Comparison of ENCODE assay signal across 38 cellular contexts in genomic region chr3:48644898-48645760, GRCh38. TPM values are rescaled to one million over a fixed set of nuclear protein-coding genes. Genes with fewer than 3 reads are reported as not detected.
"Had no signal": no experiment of that assay in that cellular context is flagged by ENCODE, and none has a peak within 500 bp of the region (broad histone marks: within the 10 kb centered on the region; RNA-seq: fewer than 3 reads in every experiment).

No MANE protein-coding gene starts in this region.

- DNase-seq: activated B cell treated with CpG ODN at 0.5 μM for 24 hours; activated CD4-positive, alpha-beta memory T cell treated with anti-CD3 and anti-CD28 coated beads for 36 hours; activated CD4-positive, alpha-beta T cell treated with anti-CD3 and anti-CD28 coated beads for 4 hours; activated CD4-positive, alpha-beta T cell treated with anti-CD3 and anti-CD28 coated beads, Interleukin-2, amount 10 ng/mL, durations not matched to agents 24 days and 14 days; activated CD4-positive, alpha-beta T cell treated with anti-CD3 and anti-CD28 coated beads, Interleukin-2, amount 50 U/mL, for 1 hour; activated CD4-positive, alpha-beta T cell treated with anti-CD3 and anti-CD28 coated beads, Interleukin-2, amount 50 U/mL, for 4 hours; activated CD4-positive, CD25-positive, alpha-beta regulatory T cell treated with anti-CD3 and anti-CD28 coated beads, Interleukin-2, amount 50 U/mL, for 72 hours; activated CD8-positive, alpha-beta memory T cell treated with anti-CD3 and anti-CD28 coated beads, Interleukin-2, amount 50 U/mL, for 4 hours; activated CD8-positive, alpha-beta T cell treated with anti-CD3 and anti-CD28 coated beads for 36 hours; activated effector memory CD4-positive, alpha-beta T cell treated with anti-CD3 and anti-CD28 coated beads, Interleukin-2, amount 50 U/mL, for 16 hours; activated gamma-delta T cell treated with Interleukin-2 at 50 U/mL for 16 hours; activated naive CD4-positive, alpha-beta T cell treated with anti-CD3 and anti-CD28 coated beads, Interleukin-2, amount 10 ng/mL, durations not matched to agents 7 days and 5 days; activated naive CD4-positive, alpha-beta T cell treated with Interleukin-2 at 50 U/mL for 16 hours; activated naive CD8-positive, alpha-beta T cell treated with anti-CD3 and anti-CD28 coated beads, Interleukin-2, amount 10 ng/mL, durations not matched to agents 7 days and 5 days; activated naive CD8-positive, alpha-beta T cell treated with anti-CD3 and anti-CD28 coated beads, Interleukin-2, amount 50 U/mL, for 24 hours; activated T-cell treated with anti-CD3 and anti-CD28 coated beads for 4 hours; activated T-cell treated with anti-CD3 and anti-CD28 coated beads, Interleukin-2, amount 50 U/mL, for 1 hour; activated T-cell treated with anti-CD3 and anti-CD28 coated beads, Interleukin-2, amount 50 U/mL, for 4 hours; activated T-cell treated with anti-CD3 and anti-CD28 coated beads, Interleukin-2, amount 50 U/mL, for 72 hours; caudate nucleus; cerebellar nuclear complex; T-cell; T-helper 2 cell; T-helper 9 cell had no signal

- H3K9me3 Mint-ChIP-seq: activated B cell treated with CpG ODN at 0.5 μM for 24 hours; activated CD4-positive, alpha-beta memory T cell treated with anti-CD3 and anti-CD28 coated beads for 36 hours; activated CD4-positive, alpha-beta T cell treated with anti-CD3 and anti-CD28 coated beads, Interleukin-2, amount 10 ng/mL, durations not matched to agents 24 days and 14 days; activated CD8-positive, alpha-beta T cell treated with anti-CD3 and anti-CD28 coated beads for 36 hours; activated naive CD4-positive, alpha-beta T cell treated with anti-CD3 and anti-CD28 coated beads, Interleukin-2, amount 10 ng/mL, durations not matched to agents 7 days and 5 days; activated naive CD4-positive, alpha-beta T cell treated with anti-CD3 and anti-CD28 coated beads, Interleukin-2, amount 50 U/mL, for 24 hours; activated naive CD8-positive, alpha-beta T cell treated with anti-CD3 and anti-CD28 coated beads, Interleukin-2, amount 10 ng/mL, durations not matched to agents 7 days and 5 days; activated naive CD8-positive, alpha-beta T cell treated with anti-CD3 and anti-CD28 coated beads, Interleukin-2, amount 50 U/mL, for 24 hours; activated T-cell treated with anti-CD3 and anti-CD28 coated beads, Interleukin-2, amount 50 U/mL, for 4 hours; activated T-cell treated with anti-CD3 and anti-CD28 coated beads, Interleukin-2, amount 50 U/mL, for 72 hours; activated T-helper 1 cell treated with anti-CD3 and anti-CD28 coated beads, Interleukin-12 subunit alpha, Interleukin-12 subunit beta, Interleukin-2, Interleukin-4 antibody, amounts not matched to agents 30 ng/mL and 10 ng/mL and 1 ng/mL, durations not matched to agents 14 hours and 24 hours and 36 hours; activated T-helper 17 cell treated with anti-CD3 and anti-CD28 coated beads, Interleukin-2, amount 50 U/mL, for 72 hours; brain; central memory CD8-positive, alpha-beta T cell; T-cell; T-helper 2 cell treated with Interferon-gamma antibody and Interleukin-4, amounts not matched to agents 5 μg/mL and 100 μg/mL, for 36 hours had no signal

- H3K4me1 ChIP-seq: ascending aorta had no signal

- H3K9me3 ChIP-seq: ascending aorta had no signal

- ATAC-seq: activated CD8-positive, alpha-beta T cell treated with anti-CD3 and anti-CD28 coated beads for 36 hours; activated naive CD8-positive, alpha-beta T cell treated with anti-CD3 and anti-CD28 coated beads, Interleukin-2, amount 50 U/mL, for 24 hours; activated T-cell treated with anti-CD3 and anti-CD28 coated beads, Interleukin-2, amount 50 U/mL, for 4 hours; activated T-cell treated with anti-CD3 and anti-CD28 coated beads, Interleukin-2, amount 50 U/mL, for 72 hours; activated T-helper 17 cell treated with anti-CD3 and anti-CD28 coated beads, Interleukin-2, amount 50 U/mL, for 72 hours; T-cell had no signal

- H3K27ac Mint-ChIP-seq: activated B cell treated with CpG ODN at 0.5 μM for 24 hours; activated CD4-positive, alpha-beta memory T cell treated with anti-CD3 and anti-CD28 coated beads for 36 hours; activated CD4-positive, alpha-beta T cell treated with anti-CD3 and anti-CD28 coated beads, Interleukin-2, amount 10 ng/mL, durations not matched to agents 24 days and 14 days; activated CD8-positive, alpha-beta T cell treated with anti-CD3 and anti-CD28 coated beads for 36 hours; activated naive CD4-positive, alpha-beta T cell treated with anti-CD3 and anti-CD28 coated beads, Interleukin-2, amount 10 ng/mL, durations not matched to agents 7 days and 5 days; activated naive CD4-positive, alpha-beta T cell treated with anti-CD3 and anti-CD28 coated beads, Interleukin-2, amount 50 U/mL, for 24 hours; activated naive CD8-positive, alpha-beta T cell; activated naive CD8-positive, alpha-beta T cell treated with anti-CD3 and anti-CD28 coated beads, Interleukin-2, amount 10 ng/mL, durations not matched to agents 7 days and 5 days; activated naive CD8-positive, alpha-beta T cell treated with anti-CD3 and anti-CD28 coated beads, Interleukin-2, amount 50 U/mL, for 24 hours; activated T-cell treated with anti-CD3 and anti-CD28 coated beads, Interleukin-2, amount 50 U/mL, for 72 hours; activated T-helper 1 cell treated with anti-CD3 and anti-CD28 coated beads, Interleukin-12 subunit alpha, Interleukin-12 subunit beta, Interleukin-2, Interleukin-4 antibody, amounts not matched to agents 30 ng/mL and 10 ng/mL and 1 ng/mL, durations not matched to agents 14 hours and 24 hours and 36 hours; activated T-helper 17 cell treated with anti-CD3 and anti-CD28 coated beads, Interleukin-2, amount 50 U/mL, for 72 hours; T-cell; T-helper 2 cell treated with Interferon-gamma antibody and Interleukin-4, amounts not matched to agents 5 μg/mL and 100 μg/mL, for 36 hours had no signal

- H3K27me3 Mint-ChIP-seq: activated B cell treated with CpG ODN at 0.5 μM for 24 hours; activated CD4-positive, alpha-beta memory T cell treated with anti-CD3 and anti-CD28 coated beads for 36 hours; activated CD4-positive, alpha-beta T cell treated with anti-CD3 and anti-CD28 coated beads, Interleukin-2, amount 10 ng/mL, durations not matched to agents 24 days and 14 days; activated CD8-positive, alpha-beta T cell treated with anti-CD3 and anti-CD28 coated beads for 36 hours; activated naive CD4-positive, alpha-beta T cell treated with anti-CD3 and anti-CD28 coated beads, Interleukin-2, amount 10 ng/mL, durations not matched to agents 7 days and 5 days; activated naive CD4-positive, alpha-beta T cell treated with anti-CD3 and anti-CD28 coated beads, Interleukin-2, amount 50 U/mL, for 24 hours; activated naive CD8-positive, alpha-beta T cell; activated naive CD8-positive, alpha-beta T cell treated with anti-CD3 and anti-CD28 coated beads, Interleukin-2, amount 10 ng/mL, durations not matched to agents 7 days and 5 days; activated naive CD8-positive, alpha-beta T cell treated with anti-CD3 and anti-CD28 coated beads, Interleukin-2, amount 50 U/mL, for 24 hours; activated T-helper 17 cell treated with anti-CD3 and anti-CD28 coated beads, Interleukin-2, amount 50 U/mL, for 72 hours; central memory CD8-positive, alpha-beta T cell; T-cell had no signal

- H3K4me3 ChIP-seq: ascending aorta, cardiac muscle cell had no signal

- H3K27ac ChIP-seq: ascending aorta, cardiac muscle cell, VCaP had no signal

- H3K36me3 ChIP-seq: ascending aorta, cardiac muscle cell had no signal

- H3K36me3 Mint-ChIP-seq: activated naive CD4-positive, alpha-beta T cell treated with anti-CD3 and anti-CD28 coated beads, Interleukin-2, amount 10 ng/mL, durations not matched to agents 7 days and 5 days; activated naive CD4-positive, alpha-beta T cell treated with anti-CD3 and anti-CD28 coated beads, Interleukin-2, amount 50 U/mL, for 24 hours; activated naive CD8-positive, alpha-beta T cell; T-cell had no signal

- H3K27me3 ChIP-seq: ascending aorta, cardiac muscle cell had no signal

- H3K4me3 Mint-ChIP-seq: activated B cell treated with CpG ODN at 0.5 μM for 24 hours; activated CD4-positive, alpha-beta memory T cell treated with anti-CD3 and anti-CD28 coated beads for 36 hours; activated CD4-positive, alpha-beta T cell treated with anti-CD3 and anti-CD28 coated beads, Interleukin-2, amount 10 ng/mL, durations not matched to agents 24 days and 14 days; activated CD8-positive, alpha-beta T cell treated with anti-CD3 and anti-CD28 coated beads for 36 hours; activated naive CD4-positive, alpha-beta T cell treated with anti-CD3 and anti-CD28 coated beads, Interleukin-2, amount 10 ng/mL, durations not matched to agents 7 days and 5 days; activated naive CD4-positive, alpha-beta T cell treated with anti-CD3 and anti-CD28 coated beads, Interleukin-2, amount 50 U/mL, for 24 hours; activated naive CD8-positive, alpha-beta T cell; activated naive CD8-positive, alpha-beta T cell treated with anti-CD3 and anti-CD28 coated beads, Interleukin-2, amount 10 ng/mL, durations not matched to agents 7 days and 5 days; activated naive CD8-positive, alpha-beta T cell treated with anti-CD3 and anti-CD28 coated beads, Interleukin-2, amount 50 U/mL, for 24 hours; activated T-cell treated with anti-CD3 and anti-CD28 coated beads, Interleukin-2, amount 50 U/mL, for 4 hours; activated T-cell treated with anti-CD3 and anti-CD28 coated beads, Interleukin-2, amount 50 U/mL, for 72 hours; activated T-helper 1 cell treated with anti-CD3 and anti-CD28 coated beads, Interleukin-12 subunit alpha, Interleukin-12 subunit beta, Interleukin-2, Interleukin-4 antibody, amounts not matched to agents 30 ng/mL and 10 ng/mL and 1 ng/mL, durations not matched to agents 14 hours and 24 hours and 36 hours; activated T-helper 17 cell treated with anti-CD3 and anti-CD28 coated beads, Interleukin-2, amount 50 U/mL, for 72 hours; brain; central memory CD8-positive, alpha-beta T cell; T-cell; T-helper 2 cell treated with Interferon-gamma antibody and Interleukin-4, amounts not matched to agents 5 μg/mL and 100 μg/mL, for 36 hours had no signal

- H3K4me1 Mint-ChIP-seq: activated B cell treated with CpG ODN at 0.5 μM for 24 hours; activated naive CD4-positive, alpha-beta T cell treated with anti-CD3 and anti-CD28 coated beads, Interleukin-2, amount 10 ng/mL, durations not matched to agents 7 days and 5 days; activated naive CD4-positive, alpha-beta T cell treated with anti-CD3 and anti-CD28 coated beads, Interleukin-2, amount 50 U/mL, for 24 hours; activated naive CD8-positive, alpha-beta T cell treated with anti-CD3 and anti-CD28 coated beads, Interleukin-2, amount 10 ng/mL, durations not matched to agents 7 days and 5 days; activated naive CD8-positive, alpha-beta T cell treated with anti-CD3 and anti-CD28 coated beads, Interleukin-2, amount 50 U/mL, for 24 hours; activated T-helper 17 cell treated with anti-CD3 and anti-CD28 coated beads, Interleukin-2, amount 50 U/mL, for 72 hours; brain; central memory CD8-positive, alpha-beta T cell; T-cell had no signal

RNA-seq across cellular contexts. Expression of gene TMEM89, which starts 23.6 kb away (rescaled TPM):
- total RNA-seq: activated B cell treated with CpG ODN at 0.5 μM for 24 hours; activated CD8-positive, alpha-beta memory T cell treated with anti-CD3 and anti-CD28 coated beads for 36 hours; activated naive CD8-positive, alpha-beta T cell treated with anti-CD3 and anti-CD28 coated beads, Interleukin-2, amount 10 ng/mL, durations not matched to agents 7 days and 5 days; activated T-cell treated with anti-CD3 and anti-CD28 coated beads, Interleukin-2, amount 50 U/mL, for 4 hours; activated T-cell treated with anti-CD3 and anti-CD28 coated beads, Interleukin-2, amount 50 U/mL, for 72 hours; activated T-helper 1 cell treated with anti-CD3 and anti-CD28 coated beads, Interleukin-12 subunit alpha, Interleukin-12 subunit beta, Interleukin-2, Interleukin-4 antibody, amounts not matched to agents 30 ng/mL and 10 ng/mL and 1 ng/mL, durations not matched to agents 14 hours and 24 hours and 36 hours; ascending aorta; bronchial epithelial cell; cardiac muscle cell; T-helper 1 cell treated with Interleukin-12 subunit alpha and Interleukin-12 subunit beta and Interleukin-4 antibody, amounts not matched to agents 30 ng/mL and 1 ng/mL, for 36 hours had no signal
- polyA plus RNA-seq: adipose tissue had no signal
